In genomic region chr11:20194470-20194869, GRCh38 we compare ENCODE assay signal across 4 cellular contexts. TPM values are rescaled to one million over a fixed set of nuclear protein-coding genes. Genes with fewer than 3 reads are reported as not detected.
"Had no signal": no experiment of that assay in that cellular context is flagged by ENCODE, and none has a peak within 500 bp of the region (broad histone marks: within the 10 kb centered on the region; RNA-seq: fewer than 3 reads in every experiment).

No MANE protein-coding gene starts in this region.

- DNase-seq: GDM1, GF-D8 had no signal

- ATAC-seq: GM12878 had no signal

- H3K4me3 ChIP-seq: GM12878 had no signal

RNA-seq across cellular contexts. Expression of gene DBX1, which starts 34.2 kb away (rescaled TPM):
- total RNA-seq: G401, GM12878 had no signal
- polyA plus RNA-seq: GM12878 had no signal
